In the genomic region with DNA sequence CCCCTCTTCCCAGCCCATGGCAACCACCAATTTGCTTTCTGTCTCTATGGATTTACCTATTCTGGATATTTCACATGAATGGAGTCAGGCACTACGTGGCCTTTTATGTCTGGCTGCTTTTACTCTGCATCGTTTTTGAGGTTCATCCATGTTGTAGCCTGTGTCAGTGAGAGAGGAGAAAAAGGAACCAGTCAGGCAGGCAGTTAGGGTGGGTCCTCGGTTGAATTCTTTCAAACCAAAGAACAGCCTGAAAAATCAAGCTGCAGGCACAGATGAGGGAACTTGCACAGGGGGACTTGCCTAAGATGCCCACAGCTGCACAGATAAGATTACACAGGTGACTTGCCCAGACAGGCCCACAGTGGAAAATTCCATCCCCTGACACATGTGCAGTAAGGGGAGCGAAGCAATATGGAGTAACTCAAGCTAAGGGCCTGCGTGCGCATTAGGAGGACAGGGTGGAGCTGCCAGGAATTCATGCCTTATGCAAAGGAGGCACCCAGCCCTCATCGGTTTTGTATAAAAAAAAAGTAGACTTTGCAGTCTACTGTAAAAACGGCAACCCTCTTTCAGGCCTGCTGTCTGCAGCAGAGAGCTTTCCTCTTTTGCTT, we compare ENCODE assay signal across 28 cellular contexts.
DNase-seq lines count a peak whose midpoint lies in the region; ATAC-seq, FAIRE-seq and TF ChIP-seq lines count a peak whose summit lies in the region.
"Had no signal": no experiment of that assay in that cellular context is flagged by ENCODE, and none has a peak within 500 bp of the region (broad histone marks: within the 10 kb centered on the region; RNA-seq: fewer than 3 reads in every experiment).

No MANE protein-coding gene starts in this region.

- no peak overlapping the region for H3K9ac ChIP-seq in H1 (replicated peaks in 1 of 4; ENCODE audit: extremely low read depth in 1 of 4, low read depth in 3 of 4, low read length in 3 of 4)
- no peak overlapping the region for H3K9ac ChIP-seq in mesendoderm (ENCODE audit: low read length)

- TF ChIP-seq EP300 in H1 (IDR thresholded peaks at IDR 0.05; ENCODE audit: borderline replicate concordance in 1 of 2, low read depth in 2 of 2, low read length in 2 of 2): no peak

- H2BK5ac ChIP-seq in H1 (ENCODE audit: low read depth, low read length) (peak overlapping the region; percentile 91; the same call in 1 of the 2 replicates), mesendoderm (ENCODE audit: low read length) (peak overlapping the region; percentile 85)

- peak overlapping the region; percentile 93 for H2BK120ac ChIP-seq in H1 (replicated peaks; ENCODE audit: low read depth, low read length)
- H2BK120ac ChIP-seq in mesendoderm (ENCODE audit: low read depth, low read length): peak overlapping the region; percentile 63

- no peak overlapping the region for H3K14ac ChIP-seq in H1 (ENCODE audit: insufficient read length)

- H4K20me1 ChIP-seq in GM23338 (replicated peaks; ENCODE audit: insufficient read depth): no peaks in the 10 kb centered on the region
- H4K20me1 ChIP-seq in H1 (replicated peaks in 1 of 2; ENCODE audit: control insufficient read depth in 1 of 2, insufficient read depth in 2 of 2, low read length in 2 of 2): no peaks in the 10 kb centered on the region

- no peak for TF ChIP-seq POLR2A in H1 (IDR thresholded peaks at IDR 0.05; ENCODE audit: control extremely low read depth in 1 of 2, low read depth in 2 of 2, low read length in 2 of 2)

- H3K27ac Mint-ChIP-seq in GM23338: peak overlapping the region; percentile 98
- H3K27ac Mint-ChIP-seq: HFFc6; T-helper 1 cell treated with Interleukin-12 subunit alpha and Interleukin-12 subunit beta and Interleukin-4 antibody, amounts not matched to agents 30 μg/mL and 1 μg/mL, for 36 hours had no signal

- peak overlapping the region; percentile 95; the same call in 1 of the 2 replicates for H2BK20ac ChIP-seq in H1 (ENCODE audit: low read length)

- peak overlapping the region; percentile 71 for H3K4ac ChIP-seq in H1 (replicated peaks; ENCODE audit: insufficient read length, low read depth, low read length)
- peak overlapping the region; percentile 89 for H3K4ac ChIP-seq in mesendoderm (ENCODE audit: low read depth, low read length)

- H3K27me3 ChIP-seq in GM23338 (ENCODE audit: insufficient read depth) (no peaks in the 10 kb centered on the region), H1 (replicated peaks in 1 of 4; ENCODE audit: control insufficient read depth in 3 of 4, extremely low read depth in 1 of 4, insufficient read depth in 3 of 4, low read length in 3 of 4) (no peaks in the 10 kb centered on the region), mesendoderm (ENCODE audit: insufficient read depth, low read length, poor library complexity) (no peaks in the 10 kb centered on the region)
- H3K27me3 ChIP-seq: BE2C had no signal

- H3K18ac ChIP-seq in H1 (ENCODE audit: extremely low read depth, low read length) (peak overlapping the region; percentile 88), mesendoderm (ENCODE audit: low read length) (peak overlapping the region; percentile 62)

- H3K79me1 ChIP-seq in H1 (ENCODE audit: low read depth, low read length) (no peaks in the 10 kb centered on the region), mesendoderm (ENCODE audit: low read length) (no peaks in the 10 kb centered on the region)

- CTCF ChIA-PET in HEK293 (lab: Yijun Ruan, JAX): no interaction called here
- CTCF ChIA-PET in H1 (lab: Charles Lee; ENCODE audit: partially characterized antibody): interaction anchor here (4.2 kb wide), 1 partner anchor 106 kb away, joined by 13 read pairs; no protein-coding TSS in a partner anchor

- H3K9me2 ChIP-seq in GM23338 (ENCODE audit: insufficient read depth): 0 out of 2 replicates have a peak, but pooled peaks cover 4% of the 10 kb centered on the region

- H3K23ac ChIP-seq in H1 (ENCODE audit: insufficient read length) (no peak overlapping the region), mesendoderm (ENCODE audit: low read length) (no peak overlapping the region)

- H4K8ac ChIP-seq in H1 (ENCODE audit: extremely low read depth, insufficient read depth, low read length) (no peak overlapping the region), mesendoderm (ENCODE audit: low read depth, low read length) (no peak overlapping the region)

- H3K27ac ChIP-seq in GM23338 (ENCODE audit: low read depth): peak overlapping the region; percentile 99
- H3K27ac ChIP-seq in HEK293 (ENCODE audit: extremely low read depth, low read depth, low read length): no peak overlapping the region
- peak overlapping the region; percentile 79; the same call in 1 of the 2 replicates for H3K27ac ChIP-seq in H1 (ENCODE audit: low read depth, low read length)
- H3K27ac ChIP-seq in mesendoderm (ENCODE audit: low read depth, low read length): peak overlapping the region; percentile 12
- H3K27ac ChIP-seq: SK-N-MC had no signal

- H3K23me2 ChIP-seq in H1 (ENCODE audit: low read depth, low read length): no peaks in the 10 kb centered on the region

- H3K4me2 ChIP-seq in GM23338: peak overlapping the region; percentile 58; the same call in 1 of the 2 replicates
- H3K4me2 ChIP-seq in H1 (ENCODE audit: insufficient read depth in 1 of 2, low read depth in 2 of 2, low read length in 2 of 2): no peak overlapping the region
- H3K4me2 ChIP-seq in mesendoderm (ENCODE audit: low read length): no peak overlapping the region

- POLR2A ChIA-PET in HEK293 (lab: Yijun Ruan, JAX) (no interaction called here), H1 (lab: Charles Lee; ENCODE audit: partially characterized antibody) (interaction anchor here (0.6 to 2.8 kb wide), 4 partner anchors 11 to 88 kb away, joined by 3 to 12 read pairs (median 6); no protein-coding TSS in a partner anchor)

- H3K4me1 Mint-ChIP-seq in GM23338: peaks cover 57% of the 10 kb centered on the region
- H3K4me1 Mint-ChIP-seq: CD8-positive, alpha-beta memory T cell had no signal

- H3K36me3 ChIP-seq in GM23338 (ENCODE audit: insufficient read depth): no peaks in the 10 kb centered on the region
- H3K36me3 ChIP-seq in HEK293 (ENCODE audit: control insufficient read depth in 2 of 2, insufficient read depth in 1 of 2, low read length in 2 of 2): no peaks in the 10 kb centered on the region
- H3K36me3 ChIP-seq in H1 (ENCODE audit: control insufficient read depth in 2 of 4, insufficient read depth in 4 of 4, low read length in 3 of 4): 0 out of 8 replicates have a peak, but pooled peaks cover 0 to 3% (median 0%) of the 10 kb centered on the region in 4 experiments
- no peaks in the 10 kb centered on the region for H3K36me3 ChIP-seq in mesendoderm (ENCODE audit: control insufficient read depth, insufficient read depth, low read length)
- H3K36me3 ChIP-seq: BE2C had no signal

- FAIRE-seq in H1 (lab: Jason Lieb, UNC): no peak
- FAIRE-seq: GM12892, GM19239, RCC 7860 had no signal

- TF ChIP-seq CTCF in GM23338 (conservative IDR thresholded peaks at IDR 0.05; ENCODE audit: low read depth in 2 of 2): no peak
- TF ChIP-seq CTCF in HEK293 (tag by site-specific recombination; IDR thresholded peaks at IDR 0.05): no peak
- no peak for TF ChIP-seq CTCF in H1 (IDR thresholded peaks at IDR 0.05; ENCODE audit: control extremely low read depth in 1 of 3, insufficient read depth in 1 of 3, low read depth in 1 of 3, low read length in 3 of 3)

- H3F3A ChIP-seq in GM23338 (replicated peaks; ENCODE audit: low read depth): peaks cover 20% of the 10 kb centered on the region

- peaks cover 56% of the 10 kb centered on the region for H3K9me3 Mint-ChIP-seq in GM23338

- DNase-seq in GM23338 (ENCODE audit: low spot score): no peak
- DNase-seq in H1 (ENCODE audit: low read depth in 1 of 2, low spot score in 2 of 2): no peak
- DNase-seq in mesendoderm: no peak
- DNase-seq in NCI-H2196 (lab: John Stamatoyannopoulos, UW; ENCODE audit: unreplicated experiment): no peak
- no peak for DNase-seq in NCI-H187 (lab: John Stamatoyannopoulos, UW)
- DNase-seq: BE2C; CD8-positive, alpha-beta memory T cell; DMS 273 treated with DMSO at 0.1 percent for 48 hours; DMS79; EL; GF-D8; H7; HFFc6; NCI-H1092; NCI-H1417 treated with DMSO at 0.1 percent for 48 hours; NCI-H187 treated with DMSO at 0.1 percent for 48 hours; NCI-H226; NCI-H510A; NCI-H774; SIG-M5 had no signal

- H2AK5ac ChIP-seq in H1 (ENCODE audit: low read depth, low read length) (peak overlapping the region; percentile 84; the same call in 1 of the 2 replicates), mesendoderm (ENCODE audit: low read length) (peak overlapping the region; percentile 9)

- H3K56ac ChIP-seq in H1 (replicated peaks; ENCODE audit: insufficient read length, low read depth, low read length) (peak overlapping the region; percentile 42), mesendoderm (ENCODE audit: low read length) (peak overlapping the region; percentile 42)

- 92% methylated on average over 8 of the region's 8 CpGs; no CpG with 5 or more reads in 1 of the 2 experiments for whole genome bisulfite sequencing in H1 (ENCODE audit: extremely low coverage in 1 of 2, insufficient coverage in 1 of 2, insufficient read length in 1 of 2, insufficient replicate concordance in 2 of 2, low coverage in 1 of 2, low lambda C conversion rate in 2 of 2, missing lambda C conversion rate in 1 of 2), 2 experiments
- WGBS in mesendoderm (ENCODE audit: extremely low coverage, insufficient coverage, low lambda C conversion rate): no CpG with 5 or more reads among the region's 8 CpGs

- H3K27me3 Mint-ChIP-seq in GM23338 (ENCODE audit: insufficient read depth, low read depth, poor library complexity): peaks cover 29% of the 10 kb centered on the region

- peak overlapping the region; percentile 46; the same call in 2 of the 3 replicates for H3K4me3 Mint-ChIP-seq in GM23338
- H3K4me3 Mint-ChIP-seq: CD14-positive monocyte; CD8-positive, alpha-beta memory T cell; HFFc6; T-helper 1 cell treated with Interleukin-12 subunit alpha and Interleukin-12 subunit beta and Interleukin-4 antibody, amounts not matched to agents 30 μg/mL and 1 μg/mL, for 36 hours had no signal

- H3K36me3 Mint-ChIP-seq in GM23338 (ENCODE audit: low read depth): peaks cover 67% of the 10 kb centered on the region
- H3K36me3 Mint-ChIP-seq: CD14-positive monocyte had no signal

- H3K9me3 ChIP-seq in HEK293 (ENCODE audit: control insufficient read depth, insufficient read depth, low read depth, low read length): no peaks in the 10 kb centered on the region
- peaks cover 8 to 10% of the 10 kb centered on the region in 2 experiments for H3K9me3 ChIP-seq in H1 (ENCODE audit: insufficient read depth in 2 of 2, low read depth in 1 of 2, low read length in 1 of 2)
- H3K9me3 ChIP-seq: BE2C had no signal

- no peak for ATAC-seq in GM23338
- no peak for ATAC-seq in HG03571 (IDR thresholded peaks at IDR 0.05; ENCODE audit: unreplicated experiment)

- H3K79me2 ChIP-seq in GM23338 (replicated peaks; ENCODE audit: insufficient read depth) (no peaks in the 10 kb centered on the region), H1 (ENCODE audit: control insufficient read depth in 1 of 2, insufficient read depth in 2 of 2, low read length in 2 of 2) (no peaks in the 10 kb centered on the region), mesendoderm (ENCODE audit: control insufficient read depth, insufficient read depth, low read length) (no peaks in the 10 kb centered on the region)

- no peak overlapping the region for H2AFZ ChIP-seq in GM23338
- H2AFZ ChIP-seq in H1 (ENCODE audit: low read length): no peak overlapping the region

- TF ChIP-seq RAD21 in H1 (IDR thresholded peaks at IDR 0.05 in 1 of 2, conservative IDR thresholded peaks at IDR 0.05 in 1 of 2; ENCODE audit: low read depth in 2 of 2, low read length in 2 of 2): no peak; a peak in 1 of 4 replicates

- no peak overlapping the region for H3K4me3 ChIP-seq in GM23338
- no peak overlapping the region for H3K4me3 ChIP-seq in HEK293 (ENCODE audit: low read depth, low read length)
- H3K4me3 ChIP-seq in H1 (ENCODE audit: extremely low read depth in 1 of 4, insufficient read depth in 2 of 4, low read depth in 3 of 4, low read length in 4 of 4): peak overlapping the region in 1 of 4 experiments; percentile 10; a peak in 1 of 8 replicates
- no peak overlapping the region for H3K4me3 ChIP-seq in mesendoderm (ENCODE audit: low read length)
- H3K4me3 ChIP-seq: SK-N-MC had no signal

- H2BK15ac ChIP-seq in H1 (ENCODE audit: low read length) (no peak overlapping the region), mesendoderm (replicated peaks; ENCODE audit: low read depth) (no peak overlapping the region)

- H3K4me1 ChIP-seq in GM23338 (ENCODE audit: insufficient read depth) (peaks cover 35% of the 10 kb centered on the region), HEK293 (ENCODE audit: control insufficient read depth, insufficient read depth, low read length) (no peaks in the 10 kb centered on the region), H1 (replicated peaks in 1 of 4; ENCODE audit: control insufficient read depth in 3 of 4, insufficient read depth in 4 of 4, low read length in 3 of 4) (peaks cover 5 to 31% (median 17%) of the 10 kb centered on the region in 4 experiments; a peak in 5 of 7 replicates), mesendoderm (ENCODE audit: control insufficient read depth, low read depth, low read length) (peaks cover 3% of the 10 kb centered on the region)

- H4K5ac ChIP-seq in H1 (ENCODE audit: insufficient read length, low read depth, low read length): peak overlapping the region; percentile 42
- H4K5ac ChIP-seq in mesendoderm (ENCODE audit: low read length): no peak overlapping the region

- peak overlapping the region; percentile 75 for H4K91ac ChIP-seq in H1 (replicated peaks; ENCODE audit: insufficient read length, low read length)

- H2BK12ac ChIP-seq in H1 (ENCODE audit: low read depth, low read length): peak overlapping the region; percentile 10
